Comparison of ENCODE assay signal across 1 cellular context in genomic region chr1:9538669-9539164, GRCh38.
TF ChIP-seq lines count a peak whose summit lies in the region.

No MANE protein-coding gene starts in this region.

TF ChIP-seq in HepG2, 621 proteins besides CTCF, POLR2A, EP300 and RAD21 (continued from another document and continues in another):
- TF ChIP-seq FOXA1 (IDR thresholded peaks at IDR 0.05) (no peak), FOXA1 (CRISPR knock-in tag; IDR thresholded peaks at IDR 0.05) (no peak), ZFP36L2 (CRISPR knock-in tag; IDR thresholded peaks at IDR 0.05) (no peak), PITX1 (CRISPR knock-in tag; IDR thresholded peaks at IDR 0.05) (no peak), ZNF841 (CRISPR knock-in tag; IDR thresholded peaks at IDR 0.05; ENCODE audit: borderline replicate concordance) (0 out of 2 replicates have a peak, but pooled peaks have one; percentile 4), ZNF678 (CRISPR knock-in tag; IDR thresholded peaks at IDR 0.05) (no peak), IKZF4 (CRISPR knock-in tag; IDR thresholded peaks at IDR 0.05; ENCODE audit: borderline replicate concordance, low read depth, not compliant biosample characterization) (no peak), ZNF777 (CRISPR knock-in tag; IDR thresholded peaks at IDR 0.05) (no peak), HNF1A (IDR thresholded peaks at IDR 0.05; ENCODE audit: low read depth) (no peak), HNF1A (CRISPR knock-in tag; IDR thresholded peaks at IDR 0.05; ENCODE audit: borderline replicate concordance) (no peak), ZFX (CRISPR knock-in tag; IDR thresholded peaks at IDR 0.05; ENCODE audit: low read depth) (no peak), HINFP (CRISPR knock-in tag; IDR thresholded peaks at IDR 0.05; ENCODE audit: low read depth) (no peak), ZNF343 (CRISPR knock-in tag; IDR thresholded peaks at IDR 0.05) (no peak), KMT2A (CRISPR knock-in tag; IDR thresholded peaks at IDR 0.05) (no peak), KLF16 (CRISPR knock-in tag; IDR thresholded peaks at IDR 0.05) (no peak), KDM1A (CRISPR knock-in tag; IDR thresholded peaks at IDR 0.05) (no peak), CREB1 (IDR thresholded peaks at IDR 0.05) (no peak), CREB1 (CRISPR knock-in tag; IDR thresholded peaks at IDR 0.05) (no peak), ZBTB1 (CRISPR knock-in tag; IDR thresholded peaks at IDR 0.05; ENCODE audit: borderline replicate concordance) (no peak), NONO (IDR thresholded peaks at IDR 0.05) (no peak), NONO (CRISPR knock-in tag; conservative IDR thresholded peaks at IDR 0.05) (no peak), MAFK (conservative IDR thresholded peaks at IDR 0.05 in 1 of 2, IDR thresholded peaks at IDR 0.05 in 1 of 2; ENCODE audit: low read length in 2 of 2) (no peak), KLF9 (CRISPR knock-in tag; IDR thresholded peaks at IDR 0.05; ENCODE audit: low read depth) (no peak), LCORL (IDR thresholded peaks at IDR 0.05) (no peak), LCORL (CRISPR knock-in tag; IDR thresholded peaks at IDR 0.05) (no peak), HBP1 (CRISPR knock-in tag; IDR thresholded peaks at IDR 0.05; ENCODE audit: low read depth) (no peak), REPIN1 (CRISPR knock-in tag; IDR thresholded peaks at IDR 0.05; ENCODE audit: borderline replicate concordance, low read depth) (no peak), ZNF619 (CRISPR knock-in tag; IDR thresholded peaks at IDR 0.05) (no peak), NAIF1 (CRISPR knock-in tag; IDR thresholded peaks at IDR 0.05; ENCODE audit: borderline replicate concordance) (0 out of 2 replicates have a peak, but pooled peaks have one; percentile 46), ATM (IDR thresholded peaks at IDR 0.05; ENCODE audit: borderline replicate concordance) (no peak), SMAD1 (CRISPR knock-in tag; IDR thresholded peaks at IDR 0.05; ENCODE audit: borderline replicate concordance, low read depth) (no peak), FOXC1 (CRISPR knock-in tag; IDR thresholded peaks at IDR 0.05; ENCODE audit: borderline replicate concordance) (no peak), RELA (CRISPR knock-in tag; IDR thresholded peaks at IDR 0.05) (no peak), MXI1 (IDR thresholded peaks at IDR 0.05; ENCODE audit: borderline replicate concordance, low read depth, low read length) (no peak), MTA1 (CRISPR knock-in tag; IDR thresholded peaks at IDR 0.05; ENCODE audit: borderline replicate concordance) (no peak), ZNF772 (CRISPR knock-in tag; IDR thresholded peaks at IDR 0.05) (no peak), NFKB2 (CRISPR knock-in tag; IDR thresholded peaks at IDR 0.05; ENCODE audit: borderline replicate concordance) (no peak; the same call in 1 of the 2 replicates), ZNF318 (CRISPR knock-in tag; IDR thresholded peaks at IDR 0.05) (no peak), ZBTB42 (CRISPR knock-in tag; IDR thresholded peaks at IDR 0.05) (no peak), ZNF737 (CRISPR knock-in tag; IDR thresholded peaks at IDR 0.05; ENCODE audit: borderline replicate concordance) (no peak), RBM22 (optimal IDR thresholded peaks at IDR 0.05; ENCODE audit: low read length) (no peak), ZBTB25 (CRISPR knock-in tag; IDR thresholded peaks at IDR 0.05) (no peak), RFXANK (CRISPR knock-in tag; IDR thresholded peaks at IDR 0.05) (no peak), YEATS2 (CRISPR knock-in tag; IDR thresholded peaks at IDR 0.05; ENCODE audit: borderline replicate concordance) (no peak), NBN (conservative IDR thresholded peaks at IDR 0.05) (no peak), E2F2 (CRISPR knock-in tag; IDR thresholded peaks at IDR 0.05; ENCODE audit: borderline replicate concordance) (no peak), PHF21A (CRISPR knock-in tag; IDR thresholded peaks at IDR 0.05) (no peak), KDM3A (CRISPR knock-in tag; IDR thresholded peaks at IDR 0.05; ENCODE audit: low read depth) (no peak), CENPX (CRISPR knock-in tag; IDR thresholded peaks at IDR 0.05) (no peak), THAP11 (CRISPR knock-in tag; IDR thresholded peaks at IDR 0.05) (no peak), CENPT (CRISPR knock-in tag; IDR thresholded peaks at IDR 0.05; ENCODE audit: low read depth) (no peak), ZNF333 (CRISPR knock-in tag; IDR thresholded peaks at IDR 0.05; ENCODE audit: borderline replicate concordance) (no peak), EEA1 (CRISPR knock-in tag; IDR thresholded peaks at IDR 0.05; ENCODE audit: borderline replicate concordance) (no peak), RCOR2 (CRISPR knock-in tag; IDR thresholded peaks at IDR 0.05) (no peak)
